2 cellular contexts compared by ENCODE assay signal in the genomic region with DNA sequence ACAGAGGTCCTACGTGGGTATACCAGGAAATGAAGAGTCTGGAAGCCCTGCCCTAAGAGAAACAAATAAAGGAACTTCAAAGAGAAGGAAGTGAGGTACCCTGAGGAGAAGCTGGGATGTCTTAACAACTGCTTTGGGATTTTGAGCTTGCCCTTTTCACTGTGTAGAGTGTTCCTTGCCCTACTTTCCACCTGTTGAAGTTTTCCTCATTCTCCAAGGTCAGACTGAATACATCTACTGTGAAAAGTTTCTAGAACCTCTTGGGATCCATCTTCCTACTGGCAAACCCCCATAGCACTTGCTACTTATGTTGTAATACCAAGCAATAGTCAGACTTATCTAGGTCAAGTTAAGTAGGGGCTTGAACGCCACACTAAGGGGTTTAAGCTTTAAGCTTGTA.
TF ChIP-seq lines count a peak whose summit lies in the region.

No MANE protein-coding gene starts in this region.

TF ChIP-seq in A549, 52 proteins besides CTCF, POLR2A, EP300 and RAD21 (continued from another document):
- TF ChIP-seq, protein P1, sequence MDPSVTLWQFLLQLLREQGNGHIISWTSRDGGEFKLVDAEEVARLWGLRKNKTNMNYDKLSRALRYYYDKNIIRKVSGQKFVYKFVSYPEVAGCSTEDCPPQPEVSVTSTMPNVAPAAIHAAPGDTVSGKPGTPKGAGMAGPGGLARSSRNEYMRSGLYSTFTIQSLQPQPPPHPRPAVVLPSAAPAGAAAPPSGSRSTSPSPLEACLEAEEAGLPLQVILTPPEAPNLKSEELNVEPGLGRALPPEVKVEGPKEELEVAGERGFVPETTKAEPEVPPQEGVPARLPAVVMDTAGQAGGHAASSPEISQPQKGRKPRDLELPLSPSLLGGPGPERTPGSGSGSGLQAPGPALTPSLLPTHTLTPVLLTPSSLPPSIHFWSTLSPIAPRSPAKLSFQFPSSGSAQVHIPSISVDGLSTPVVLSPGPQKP (IDR thresholded peaks at IDR 0.05; ENCODE audit: low read depth, low read length): no peak
- TF ChIP-seq HOXA7 (CRISPR knock-in tag; IDR thresholded peaks at IDR 0.05) (no peak), SMC3 (IDR thresholded peaks at IDR 0.05) (no peak), FOSL2 (IDR thresholded peaks at IDR 0.05) (no peak), FOSL2 (CRISPR knock-in tag; IDR thresholded peaks at IDR 0.05) (no peak), ZC3H11A (IDR thresholded peaks at IDR 0.05) (no peak), HEYL (CRISPR knock-in tag; IDR thresholded peaks at IDR 0.05) (no peak), TP53 (CRISPR knock-in tag; IDR thresholded peaks at IDR 0.05) (no peak), CHD4 (IDR thresholded peaks at IDR 0.05; ENCODE audit: borderline replicate concordance) (no peak), EHMT2 (IDR thresholded peaks at IDR 0.05; ENCODE audit: low read depth) (no peak), RCOR1 (IDR thresholded peaks at IDR 0.05; ENCODE audit: low read depth, low read length) (no peak), RFX5 (IDR thresholded peaks at IDR 0.05) (no peak), JUN (IDR thresholded peaks at IDR 0.05) (no peak), NFE2L2 (conservative IDR thresholded peaks at IDR 0.05; ENCODE audit: low read length) (no peak), MYC (IDR thresholded peaks at IDR 0.05; ENCODE audit: borderline replicate concordance, low read length) (no peak), GATA3 (IDR thresholded peaks at IDR 0.05; ENCODE audit: borderline replicate concordance) (no peak)
- TF ChIP-seq, protein P2, sequence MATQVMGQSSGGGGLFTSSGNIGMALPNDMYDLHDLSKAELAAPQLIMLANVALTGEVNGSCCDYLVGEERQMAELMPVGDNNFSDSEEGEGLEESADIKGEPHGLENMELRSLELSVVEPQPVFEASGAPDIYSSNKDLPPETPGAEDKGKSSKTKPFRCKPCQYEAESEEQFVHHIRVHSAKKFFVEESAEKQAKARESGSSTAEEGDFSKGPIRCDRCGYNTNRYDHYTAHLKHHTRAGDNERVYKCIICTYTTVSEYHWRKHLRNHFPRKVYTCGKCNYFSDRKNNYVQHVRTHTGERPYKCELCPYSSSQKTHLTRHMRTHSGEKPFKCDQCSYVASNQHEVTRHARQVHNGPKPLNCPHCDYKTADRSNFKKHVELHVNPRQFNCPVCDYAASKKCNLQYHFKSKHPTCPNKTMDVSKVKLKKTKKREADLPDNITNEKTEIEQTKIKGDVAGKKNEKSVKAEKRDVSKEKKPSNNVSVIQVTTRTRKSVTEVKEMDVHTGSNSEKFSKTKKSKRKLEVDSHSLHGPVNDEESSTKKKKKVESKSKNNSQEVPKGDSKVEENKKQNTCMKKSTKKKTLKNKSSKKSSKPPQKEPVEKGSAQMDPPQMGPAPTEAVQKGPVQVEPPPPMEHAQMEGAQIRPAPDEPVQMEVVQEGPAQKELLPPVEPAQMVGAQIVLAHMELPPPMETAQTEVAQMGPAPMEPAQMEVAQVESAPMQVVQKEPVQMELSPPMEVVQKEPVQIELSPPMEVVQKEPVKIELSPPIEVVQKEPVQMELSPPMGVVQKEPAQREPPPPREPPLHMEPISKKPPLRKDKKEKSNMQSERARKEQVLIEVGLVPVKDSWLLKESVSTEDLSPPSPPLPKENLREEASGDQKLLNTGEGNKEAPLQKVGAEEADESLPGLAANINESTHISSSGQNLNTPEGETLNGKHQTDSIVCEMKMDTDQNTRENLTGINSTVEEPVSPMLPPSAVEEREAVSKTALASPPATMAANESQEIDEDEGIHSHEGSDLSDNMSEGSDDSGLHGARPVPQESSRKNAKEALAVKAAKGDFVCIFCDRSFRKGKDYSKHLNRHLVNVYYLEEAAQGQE (IDR thresholded peaks at IDR 0.05): no peak
- TF ChIP-seq, protein P3, sequence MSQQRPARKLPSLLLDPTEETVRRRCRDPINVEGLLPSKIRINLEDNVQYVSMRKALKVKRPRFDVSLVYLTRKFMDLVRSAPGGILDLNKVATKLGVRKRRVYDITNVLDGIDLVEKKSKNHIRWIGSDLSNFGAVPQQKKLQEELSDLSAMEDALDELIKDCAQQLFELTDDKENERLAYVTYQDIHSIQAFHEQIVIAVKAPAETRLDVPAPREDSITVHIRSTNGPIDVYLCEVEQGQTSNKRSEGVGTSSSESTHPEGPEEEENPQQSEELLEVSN (IDR thresholded peaks at IDR 0.05; ENCODE audit: borderline replicate concordance, low read depth): no peak
- TF ChIP-seq, protein P4, sequence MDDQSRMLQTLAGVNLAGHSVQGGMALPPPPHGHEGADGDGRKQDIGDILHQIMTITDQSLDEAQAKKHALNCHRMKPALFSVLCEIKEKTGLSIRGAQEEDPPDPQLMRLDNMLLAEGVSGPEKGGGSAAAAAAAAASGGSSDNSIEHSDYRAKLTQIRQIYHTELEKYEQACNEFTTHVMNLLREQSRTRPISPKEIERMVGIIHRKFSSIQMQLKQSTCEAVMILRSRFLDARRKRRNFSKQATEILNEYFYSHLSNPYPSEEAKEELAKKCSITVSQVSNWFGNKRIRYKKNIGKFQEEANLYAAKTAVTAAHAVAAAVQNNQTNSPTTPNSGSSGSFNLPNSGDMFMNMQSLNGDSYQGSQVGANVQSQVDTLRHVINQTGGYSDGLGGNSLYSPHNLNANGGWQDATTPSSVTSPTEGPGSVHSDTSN (IDR thresholded peaks at IDR 0.05): no peak

TF ChIP-seq in WTC11, 78 proteins besides CTCF, POLR2A, EP300 and RAD21 (continued from another document):
- TF ChIP-seq, protein P5, sequence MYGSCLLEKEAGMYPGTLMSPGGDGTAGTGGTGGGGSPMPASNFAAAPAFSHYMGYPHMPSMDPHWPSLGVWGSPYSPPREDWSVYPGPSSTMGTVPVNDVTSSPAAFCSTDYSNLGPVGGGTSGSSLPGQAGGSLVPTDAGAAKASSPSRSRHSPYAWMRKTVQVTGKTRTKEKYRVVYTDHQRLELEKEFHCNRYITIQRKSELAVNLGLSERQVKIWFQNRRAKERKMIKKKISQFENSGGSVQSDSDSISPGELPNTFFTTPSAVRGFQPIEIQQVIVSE (CRISPR knock-in tag; IDR thresholded peaks at IDR 0.05; ENCODE audit: borderline replicate concordance): no peak
